10 cellular contexts compared by ENCODE assay signal in genomic region chr2:144548532-144549191, GRCh38. TPM values are rescaled to one million over a fixed set of nuclear protein-coding genes. Genes with fewer than 3 reads are reported as not detected.
A peak's percentile ranks its signal among the peaks of the same experiment; 100 is the strongest.
DNase-seq lines count a peak whose midpoint lies in the region; ATAC-seq and TF ChIP-seq lines count a peak whose summit lies in the region.
"Had no signal": no experiment of that assay in that cellular context is flagged by ENCODE, and none has a peak within 500 bp of the region (broad histone marks: within the 10 kb centered on the region; RNA-seq: fewer than 3 reads in every experiment).

No MANE protein-coding gene starts in this region.

- ATAC-seq in GM19043 (IDR thresholded peaks at IDR 0.05; ENCODE audit: low read depth, unreplicated experiment) (peak; percentile 54), HG03060 (IDR thresholded peaks at IDR 0.05; ENCODE audit: low read depth, unreplicated experiment) (peak; percentile 83), left lung (no peak), heart right ventricle (no peak), HG02571 (IDR thresholded peaks at IDR 0.05; ENCODE audit: unreplicated experiment) (no peak)
- ATAC-seq: HCT116 had no signal

- no peaks in the 10 kb centered on the region for H4K20me1 ChIP-seq in OCI-LY1 (ENCODE audit: insufficient read depth, low read length)

- no peaks in the 10 kb centered on the region for H3K36me3 ChIP-seq in OCI-LY1 (ENCODE audit: insufficient read depth, low read length)
- no peaks in the 10 kb centered on the region for H3K36me3 ChIP-seq in left lung
- no peaks in the 10 kb centered on the region for H3K36me3 ChIP-seq in heart right ventricle

- peaks cover 38% of the 10 kb centered on the region for H3K4me1 ChIP-seq in OCI-LY1 (ENCODE audit: insufficient read depth, low read length, severe bottlenecking)
- H3K4me1 ChIP-seq in left lung, result no peaks in the 10 kb centered on the region
- peaks cover 0 to 23% (median 0%) of the 10 kb centered on the region in 9 donors for H3K4me1 ChIP-seq in heart right ventricle

- peak overlapping the region; percentile 11 for H3K27ac ChIP-seq in OCI-LY1 (ENCODE audit: low read depth, low read length, poor library complexity, severe bottlenecking)
- H3K27ac ChIP-seq in left lung, result no peak overlapping the region
- H3K27ac ChIP-seq in heart right ventricle, result no peak overlapping the region

- H3K9me3 ChIP-seq in OCI-LY1 (ENCODE audit: low read length), result no peaks in the 10 kb centered on the region
- H3K9me3 ChIP-seq in left lung, result no peaks in the 10 kb centered on the region
- no peaks in the 10 kb centered on the region for H3K9me3 ChIP-seq in heart right ventricle

- DNase-seq in AML-193 (lab: John Stamatoyannopoulos, UW), result peak; percentile 16 to 20
- DNase-seq in left lung, result no peak
- DNase-seq in heart right ventricle, result no peak
- no peak for DNase-seq in Ammon's horn (ENCODE audit: low spot score)
- DNase-seq: activated CD4-positive, CD25-positive, alpha-beta regulatory T cell treated with anti-CD3 and anti-CD28 coated beads, Interleukin-2, amount 50 U/mL, for 72 hours had no signal

- H3K9ac ChIP-seq in OCI-LY1 (ENCODE audit: low read length), result no peak overlapping the region

- H3K4me3 ChIP-seq in OCI-LY1 (ENCODE audit: low read depth, low read length, poor library complexity, severe bottlenecking) (no peak overlapping the region), left lung (no peak overlapping the region), heart right ventricle (no peak overlapping the region)

- H3F3A ChIP-seq in OCI-LY1 (ENCODE audit: insufficient read depth, low read length), result no peaks in the 10 kb centered on the region

- H3K4me2 ChIP-seq in OCI-LY1 (ENCODE audit: low read length), result no peak overlapping the region

- no peaks in the 10 kb centered on the region for H3K9me2 ChIP-seq in OCI-LY1 (ENCODE audit: low read depth, low read length)

- H3K27me3 ChIP-seq in OCI-LY1 (ENCODE audit: insufficient read depth, low read length) (no peaks in the 10 kb centered on the region), left lung (no peaks in the 10 kb centered on the region), heart right ventricle (no peaks in the 10 kb centered on the region)

- TF ChIP-seq CTCF in OCI-LY1 (IDR thresholded peaks at IDR 0.05; ENCODE audit: low read length) (no peak), left lung (IDR thresholded peaks at IDR 0.05) (no peak), heart right ventricle (IDR thresholded peaks at IDR 0.05) (no peak)

- no peaks in the 10 kb centered on the region for H3K79me2 ChIP-seq in OCI-LY1 (ENCODE audit: insufficient read depth, low read length)

- no peak overlapping the region for H2AFZ ChIP-seq in OCI-LY1 (ENCODE audit: low read length)

- intact Hi-C loops in left lung (cut with DNase I), result no loop called here
- intact Hi-C loops in heart right ventricle (cut with DNase I), result no loop called here

RNA-seq across cellular contexts. Expression of gene ZEB2, which starts 28.7 kb away (rescaled TPM):
- total RNA-seq in left lung, result 100 to 1,000 TPM; 141 to 272 TPM
- 10 to 100 TPM; 68.7 to 99.5 (median 88.2) TPM for total RNA-seq in heart right ventricle
- polyA plus RNA-seq in heart right ventricle, result 10 to 100 TPM; 17.2 to 26.0 TPM

Comparison
In these comparisons a context has a peak if more than half of its experiments do, and no peak if none do; other contexts are left out.
1. DNase-seq: peak in AML-193 (2 of 2); none in left lung (0 of 2), heart right ventricle (0 of 2) and Ammon's horn (single experiment).
2. ATAC-seq: peak in GM19043 (single experiment) and HG03060 (single experiment); none in left lung (single experiment), heart right ventricle (0 of 8) and HG02571 (single experiment).